Comparison of ENCODE assay signal across 24 cellular contexts in genomic region chr17:68942389-68942788, GRCh38. TPM values are rescaled to one million over a fixed set of nuclear protein-coding genes. Genes with fewer than 3 reads are reported as not detected.
DNase-seq lines count a peak whose midpoint lies in the region; ATAC-seq and TF ChIP-seq lines count a peak whose summit lies in the region.
"Had no signal": no experiment of that assay in that cellular context is flagged by ENCODE, and none has a peak within 500 bp of the region (broad histone marks: within the 10 kb centered on the region; RNA-seq: fewer than 3 reads in every experiment).

No MANE protein-coding gene starts in this region.

- H3K9me2 ChIP-seq in GM23338 (ENCODE audit: insufficient read depth), result no peaks in the 10 kb centered on the region

- intact Hi-C loops in Right ventricle myocardium inferior (cut with DNase I), result no loop called here
- intact Hi-C loops in sciatic nerve (cut with DNase I), result no loop called here

- ATAC-seq in Right ventricle myocardium inferior, result peak; percentile 35
- no peak for ATAC-seq in GM23338
- ATAC-seq in left lobe of liver, result peak; percentile 26
- no peak for ATAC-seq in sciatic nerve
- ATAC-seq in HG03354 (IDR thresholded peaks at IDR 0.05; ENCODE audit: poor library complexity, severe bottlenecking, unreplicated experiment), result no peak
- ATAC-seq: GM12878, HCT116 had no signal

- H3F3A ChIP-seq in GM23338 (replicated peaks; ENCODE audit: low read depth), result no peaks in the 10 kb centered on the region

- H3K4me1 ChIP-seq in right atrium auricular region, result peaks cover 0 to 6% of the 10 kb centered on the region in 2 donors
- H3K4me1 ChIP-seq in GM23338 (ENCODE audit: insufficient read depth), result no peaks in the 10 kb centered on the region
- H3K4me1 ChIP-seq: A549; BE2C; BLaER1 treated with 17β-estradiol and CSF1 and Interleukin-3, amounts not matched to agents 10 nM and 100 nM had no signal

- peak overlapping the region; percentile 57; the same call in 1 of the 2 replicates for H2AFZ ChIP-seq in GM23338
- H2AFZ ChIP-seq: GM23248 had no signal

- H3K4me1 Mint-ChIP-seq in GM23338, result no peaks in the 10 kb centered on the region
- H3K4me1 Mint-ChIP-seq: CD8-positive, alpha-beta memory T cell; H9 had no signal

- H3K4me3 Mint-ChIP-seq in GM23338, result no peak overlapping the region
- H3K4me3 Mint-ChIP-seq: CD14-positive monocyte; CD4-positive, alpha-beta T cell; CD8-positive, alpha-beta memory T cell; H9 had no signal

- H3K4me3 ChIP-seq in right atrium auricular region, result no peak overlapping the region
- no peak overlapping the region for H3K4me3 ChIP-seq in GM23338
- H3K4me3 ChIP-seq: A549; BLaER1 treated with 17β-estradiol and CSF1 and Interleukin-3, amounts not matched to agents 10 nM and 100 nM; GM12878; GM23248 had no signal

- H3K27me3 ChIP-seq in right atrium auricular region, result no peaks in the 10 kb centered on the region
- H3K27me3 ChIP-seq in GM23338 (ENCODE audit: insufficient read depth), result no peaks in the 10 kb centered on the region
- H3K27me3 ChIP-seq: BLaER1 treated with 17β-estradiol and CSF1 and Interleukin-3, amounts not matched to agents 10 nM and 100 nM had no signal

- no peaks in the 10 kb centered on the region for H3K36me3 Mint-ChIP-seq in GM23338 (ENCODE audit: low read depth)
- H3K36me3 Mint-ChIP-seq: CD14-positive monocyte; CD8-positive, alpha-beta memory T cell had no signal

- 0 out of 3 replicates have a peak, but pooled peaks cover 3% of the 10 kb centered on the region for H3K9me3 Mint-ChIP-seq in GM23338

- H3K27ac ChIP-seq in right atrium auricular region, result no peak overlapping the region
- no peak overlapping the region for H3K27ac ChIP-seq in GM23338 (ENCODE audit: low read depth)
- H3K27ac ChIP-seq: A549; BLaER1 treated with 17β-estradiol and CSF1 and Interleukin-3, amounts not matched to agents 10 nM and 100 nM; GM23248 had no signal

- no peaks in the 10 kb centered on the region for H4K20me1 ChIP-seq in GM23338 (replicated peaks; ENCODE audit: insufficient read depth)
- H4K20me1 ChIP-seq: BLaER1 treated with 17β-estradiol and CSF1 and Interleukin-3, amounts not matched to agents 10 nM and 100 nM had no signal

- no peak for TF ChIP-seq CTCF in right atrium auricular region (IDR thresholded peaks at IDR 0.05)
- no peak for TF ChIP-seq CTCF in GM23338 (conservative IDR thresholded peaks at IDR 0.05; ENCODE audit: low read depth in 2 of 2)

- H3K79me2 ChIP-seq in GM23338 (replicated peaks; ENCODE audit: insufficient read depth), result no peaks in the 10 kb centered on the region

- H3K36me3 ChIP-seq in right atrium auricular region, result peaks cover 6% of the 10 kb centered on the region
- no peaks in the 10 kb centered on the region for H3K36me3 ChIP-seq in GM23338 (ENCODE audit: insufficient read depth)
- H3K36me3 ChIP-seq: BE2C; BLaER1 treated with 17β-estradiol and CSF1 and Interleukin-3, amounts not matched to agents 10 nM and 100 nM had no signal

- no peaks in the 10 kb centered on the region for H3K27me3 Mint-ChIP-seq in GM23338 (ENCODE audit: insufficient read depth, low read depth, poor library complexity)

- no peak for DNase-seq in Right ventricle myocardium inferior (ENCODE audit: missing footprints)
- DNase-seq in right atrium auricular region (ENCODE audit: low spot score), result no peak
- no peak for DNase-seq in GM23338 (ENCODE audit: low spot score)
- no peak for DNase-seq in left lobe of liver (ENCODE audit: low spot score)
- DNase-seq in sciatic nerve (ENCODE audit: low spot score), result no peak
- DNase-seq: 8988T; ACHN; AML-193; BE2C; CD4-positive, alpha-beta T cell; CD8-positive, alpha-beta memory T cell; DMS 273 treated with DMSO at 0.1 percent for 48 hours; DMS79; EL; GDM1; GM23248; H9 had no signal

- no peak overlapping the region for H3K27ac Mint-ChIP-seq in GM23338
- H3K27ac Mint-ChIP-seq: CD14-positive monocyte; CD4-positive, alpha-beta T cell; CD8-positive, alpha-beta memory T cell; H9 had no signal

- no peaks in the 10 kb centered on the region for H3K9me3 ChIP-seq in right atrium auricular region
- H3K9me3 ChIP-seq: A549; BE2C; BLaER1 treated with 17β-estradiol and CSF1 and Interleukin-3, amounts not matched to agents 10 nM and 100 nM had no signal

- H3K4me2 ChIP-seq in GM23338, result no peak overlapping the region
- H3K4me2 ChIP-seq: A549; BLaER1 treated with 17β-estradiol and CSF1 and Interleukin-3, amounts not matched to agents 10 nM and 100 nM had no signal

TF ChIP-seq in GM23338, 12 proteins besides CTCF, POLR2A, EP300 and RAD21:
- TF ChIP-seq ETS1 (IDR thresholded peaks at IDR 0.05), result no peak
- no peak for TF ChIP-seq JUNB (IDR thresholded peaks at IDR 0.05; ENCODE audit: unreplicated experiment)
- TF ChIP-seq ZNF114 (CRISPR knock-in tag; IDR thresholded peaks at IDR 0.05), result no peak
- TF ChIP-seq CREB1 (CRISPR knock-in tag; IDR thresholded peaks at IDR 0.05; ENCODE audit: low read depth), result no peak
- TF ChIP-seq REST (IDR thresholded peaks at IDR 0.05; ENCODE audit: unreplicated experiment), result no peak
- no peak for TF ChIP-seq EZH2 (IDR thresholded peaks at IDR 0.05; ENCODE audit: low read depth, unreplicated experiment)
TF ChIP-seq in GM23338: peak in this region for 0.

RNA-seq across cellular contexts. Expression of gene ABCA8, which starts 12.8 kb away (rescaled TPM):
- total RNA-seq in Right ventricle myocardium inferior (60.3 TPM), right atrium auricular region (10 to 100 TPM; 59.1 to 65.9 TPM), left lobe of liver (35.6 TPM), sciatic nerve (383 TPM)
- total RNA-seq in GM23338 (2014; rRNA removed; shearing (Covaris generic)), result not detected in 2 replicates
- polyA plus RNA-seq in GM23338 (2016; fragmentation: Nextera tagmentation; extraction: Ambion mirVana), result not detected in 2 replicates
- total RNA-seq: CD4-positive, alpha-beta T cell; CD8-positive, alpha-beta memory T cell; H4; H9 had no signal
- polyA plus RNA-seq: CD14-positive monocyte; CD8-positive, alpha-beta memory T cell had no signal

Comparison
In these comparisons a context has a peak if more than half of its experiments do, and no peak if none do; other contexts are left out.
1. ATAC-seq: peak in Right ventricle myocardium inferior (single experiment) and left lobe of liver (single experiment); none in GM23338 (single experiment), sciatic nerve (single experiment) and HG03354 (single experiment).
2. RNA of gene ABCA8, which starts 12.8 kb away (total RNA-seq): 383 TPM in sciatic nerve (single experiment), 59.1 to 65.9 TPM in right atrium auricular region, 60.3 TPM in Right ventricle myocardium inferior (single experiment) and 35.6 TPM in left lobe of liver (single experiment); not detected in GM23338; every median in the first group is over 10 times any median in the second.